8 cellular contexts compared by ENCODE assay signal in the genomic region with DNA sequence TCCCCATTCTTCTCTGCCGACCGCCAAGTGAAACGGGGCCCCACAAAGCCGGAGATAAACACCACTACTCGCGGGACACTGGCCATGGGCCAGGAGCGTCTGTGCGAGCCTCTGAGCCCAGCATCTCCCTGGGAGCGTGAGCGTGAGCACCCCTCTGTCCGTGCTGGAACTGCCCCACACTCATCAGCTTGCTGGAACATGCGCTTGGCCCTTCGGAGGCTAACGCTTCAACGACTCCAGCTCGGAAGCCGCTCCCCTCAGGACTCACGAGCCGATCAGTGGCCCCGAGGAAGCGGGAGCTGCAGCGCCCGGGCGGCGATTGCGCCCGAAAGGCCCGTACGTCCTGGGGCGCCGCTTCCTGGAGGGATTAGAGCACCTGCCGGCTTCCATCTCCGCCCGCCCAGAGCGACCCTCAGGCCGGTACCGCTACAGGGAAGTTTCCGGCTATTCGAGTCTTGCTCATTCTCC. TPM values are rescaled to one million over a fixed set of nuclear protein-coding genes. Genes with fewer than 3 reads are reported as not detected.
DNase-seq lines count a peak whose midpoint lies in the region; ATAC-seq lines count a peak whose summit lies in the region.

No MANE protein-coding gene starts in this region.

- H3K4me3 Mint-ChIP-seq in activated T-cell treated with anti-CD3 and anti-CD28 coated beads, Interleukin-2, amount 50 U/mL, for 24 hours = peak overlapping the region; percentile 65

- WGBS in trophoblast cell (ENCODE audit: extremely low coverage, insufficient coverage, insufficient read length) = no CpG with 5 or more reads among the region's 39 CpGs

- no peak overlapping the region for H2BK12ac ChIP-seq in trophoblast cell (ENCODE audit: low read length)

- no peak overlapping the region for H3K27ac Mint-ChIP-seq in activated T-cell treated with anti-CD3 and anti-CD28 coated beads, Interleukin-2, amount 50 U/mL, for 24 hours

- H3K9me3 ChIP-seq in trophoblast cell (ENCODE audit: insufficient read depth, low read depth, low read length) = peaks cover 2% of the 10 kb centered on the region

- no peak overlapping the region for H2AFZ ChIP-seq in trophoblast cell (ENCODE audit: insufficient read depth, low read length, poor library complexity)

- no peaks in the 10 kb centered on the region for H3K79me1 ChIP-seq in trophoblast cell (ENCODE audit: low read length)

- H3K9ac ChIP-seq in trophoblast cell (ENCODE audit: low read length) = no peak overlapping the region

- no peak overlapping the region for H4K91ac ChIP-seq in trophoblast cell (ENCODE audit: low read depth, low read length)

- H4K8ac ChIP-seq in trophoblast cell (ENCODE audit: low read depth, low read length) = no peak overlapping the region

- peak overlapping the region; percentile 99 for H3K4me2 ChIP-seq in trophoblast cell (ENCODE audit: low read length)

- peaks cover 14% of the 10 kb centered on the region in 2 experiments for H3K4me1 ChIP-seq in trophoblast cell (ENCODE audit: control insufficient read depth in 1 of 2, insufficient read depth in 2 of 2, low read length in 2 of 2)

- no peak overlapping the region for H3K18ac ChIP-seq in trophoblast cell (ENCODE audit: low read length)

- ATAC-seq in HG03378 (IDR thresholded peaks at IDR 0.05; ENCODE audit: unreplicated experiment) = no peak

- H2BK120ac ChIP-seq in trophoblast cell (ENCODE audit: insufficient read depth, low read length, poor library complexity) = no peak overlapping the region

- H3K23ac ChIP-seq in trophoblast cell (ENCODE audit: low read length) = no peak overlapping the region

- no peak overlapping the region for H3K14ac ChIP-seq in trophoblast cell (ENCODE audit: low read length)

- no peak overlapping the region for H2AK5ac ChIP-seq in trophoblast cell (ENCODE audit: low read length)

- H3K27ac ChIP-seq in trophoblast cell (ENCODE audit: low read depth, low read length) = no peak overlapping the region

- H2BK5ac ChIP-seq in trophoblast cell (ENCODE audit: low read depth, low read length, poor library complexity) = no peak overlapping the region

- no peaks in the 10 kb centered on the region for H3K79me2 ChIP-seq in trophoblast cell (ENCODE audit: control insufficient read depth, insufficient read depth, low read length, poor library complexity)

- peaks cover 23% of the 10 kb centered on the region for H3K4me1 Mint-ChIP-seq in activated T-cell treated with anti-CD3 and anti-CD28 coated beads, Interleukin-2, amount 50 U/mL, for 24 hours (ENCODE audit: low read depth)

- peaks cover 21% of the 10 kb centered on the region for H3K27me3 ChIP-seq in trophoblast cell (ENCODE audit: insufficient read depth, low read length)

- peak; percentile 31 for DNase-seq in stimulated activated CD4-positive, alpha-beta T cell treated with anti-CD3 and anti-CD28 coated beads, Interleukin-15, amount 100 ng/mL, for 24 hours
- no peak for DNase-seq in stimulated activated CD4-positive, alpha-beta T cell treated with anti-CD3 and anti-CD28 coated beads, Interleukin-4, amount 100 ng/mL, for 24 hours
- DNase-seq in activated T-cell treated with anti-CD3 and anti-CD28 coated beads, Interleukin-2, amount 50 U/mL, for 24 hours = peak; percentile 44
- DNase-seq in glomerular visceral epithelial cell (ENCODE audit: extremely low spot score) (peak; percentile 68), trophoblast cell (peak in 1 of 2 donors; percentile 5), SKM-1 treated with dmso at 0.1 percent for 144 hours (lab: John Stamatoyannopoulos, UW; ENCODE audit: unreplicated experiment) (no peak), mucosa of gallbladder (ENCODE audit: low spot score) (no peak)

- H4K12ac ChIP-seq in trophoblast cell (ENCODE audit: low read depth, low read length) = no peak overlapping the region

- no peaks in the 10 kb centered on the region for H3K9me3 Mint-ChIP-seq in activated T-cell treated with anti-CD3 and anti-CD28 coated beads, Interleukin-2, amount 50 U/mL, for 24 hours

- no peaks in the 10 kb centered on the region for H3K36me3 ChIP-seq in trophoblast cell (ENCODE audit: control insufficient read depth in 1 of 2, insufficient read depth in 2 of 2, low read length in 2 of 2)

- H3K27me3 Mint-ChIP-seq in activated T-cell treated with anti-CD3 and anti-CD28 coated beads, Interleukin-2, amount 50 U/mL, for 24 hours = peaks cover 54% of the 10 kb centered on the region

- peak overlapping the region; percentile 25 for H3K4me3 ChIP-seq in trophoblast cell (ENCODE audit: low read depth, low read length)

- H3K4ac ChIP-seq in trophoblast cell (ENCODE audit: low read depth, low read length) = no peak overlapping the region

- H3K36me3 Mint-ChIP-seq in activated T-cell treated with anti-CD3 and anti-CD28 coated beads, Interleukin-2, amount 50 U/mL, for 24 hours (ENCODE audit: low read depth) = no peaks in the 10 kb centered on the region

RNA-seq across cellular contexts. Expression of a gene that starts 1.2 kb away (rescaled TPM):
- polyA plus RNA-seq in trophoblast cell (2013) = 0.22 and 0.29 TPM in 2 replicates
- 6.7 TPM for total RNA-seq in mucosa of gallbladder

Comparison
In these comparisons a context has a peak if more than half of its experiments do, and no peak if none do; other contexts are left out.
1. DNase-seq: peak in stimulated activated CD4-positive, alpha-beta T cell treated with anti-CD3 and anti-CD28 coated beads, Interleukin-15, amount 100 ng/mL, for 24 hours (single experiment), activated T-cell treated with anti-CD3 and anti-CD28 coated beads, Interleukin-2, amount 50 U/mL, for 24 hours (single experiment) and glomerular visceral epithelial cell (single experiment); none in stimulated activated CD4-positive, alpha-beta T cell treated with anti-CD3 and anti-CD28 coated beads, Interleukin-4, amount 100 ng/mL, for 24 hours (single experiment), SKM-1 treated with dmso at 0.1 percent for 144 hours (single experiment) and mucosa of gallbladder (single experiment).